28 cellular contexts compared by ENCODE assay signal in the genomic region with DNA sequence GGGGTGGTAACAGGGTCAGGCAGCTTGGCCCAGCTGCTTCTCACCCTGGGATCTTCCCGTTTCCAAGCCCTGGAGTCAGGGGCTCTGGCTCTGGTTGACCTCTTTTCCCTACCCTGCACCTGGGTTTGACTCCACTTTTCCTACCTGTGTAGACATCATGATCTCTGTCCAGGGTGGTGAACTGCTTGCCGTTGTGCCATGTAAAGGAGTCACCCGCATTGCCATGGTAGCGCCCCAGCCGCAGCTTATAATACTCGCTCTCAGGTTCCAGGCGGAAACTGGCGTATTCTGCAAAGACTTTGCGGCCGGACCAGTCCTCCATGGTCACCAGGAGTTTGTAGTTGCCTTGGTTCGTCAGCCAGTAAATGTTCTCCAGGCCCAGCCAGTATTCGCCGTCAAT. TPM values are rescaled to one million over a fixed set of nuclear protein-coding genes. Genes with fewer than 3 reads are reported as not detected.
"Had no signal": no experiment of that assay in that cellular context is flagged by ENCODE, and none has a peak within 500 bp of the region (broad histone marks: within the 10 kb centered on the region; RNA-seq: fewer than 3 reads in every experiment).

No MANE protein-coding gene starts in this region.

- FAIRE-seq: bronchial epithelial cell had no signal

- ATAC-seq: activated naive CD4-positive, alpha-beta T cell treated with anti-CD3 and anti-CD28 coated beads, Interleukin-2, amount 50 U/mL, for 72 hours; activated T-cell treated with anti-CD3 and anti-CD28 coated beads, Interleukin-2, amount 50 U/mL, for 4 hours; Panc1; Right ventricle myocardium inferior had no signal

- H3K4me3 ChIP-seq: SK-N-MC had no signal

- H3K27ac ChIP-seq: KMS-11, SK-N-MC, VCaP had no signal

- DNase-seq: activated CD4-positive, alpha-beta memory T cell treated with anti-CD3 and anti-CD28 coated beads for 36 hours; activated CD4-positive, alpha-beta T cell treated with anti-CD3 and anti-CD28 coated beads, Interleukin-2, amount 10 ng/mL, durations not matched to agents 7 days and 5 days; activated CD4-positive, CD25-positive, alpha-beta regulatory T cell; activated CD8-positive, alpha-beta memory T cell treated with anti-CD3 and anti-CD28 coated beads for 24 hours; activated effector memory CD4-positive, alpha-beta T cell treated with anti-CD3 and anti-CD28 coated beads, Interleukin-2, amount 50 U/mL, for 16 hours; activated naive CD4-positive, alpha-beta T cell treated with Interleukin-2 at 50 U/mL for 16 hours; activated T-cell treated with anti-CD3 and anti-CD28 coated beads, Interleukin-2, amount 50 U/mL, for 4 hours; anterior cingulate cortex; MM.1S; NCI-H1105; NCI-H1436; NCI-H1694 treated with DMSO at 0.1 percent for 48 hours; NCI-H2029 treated with DMSO at 0.1 percent for 48 hours; NCI-H345; NCI-H510A treated with DMSO at 0.1 percent for 48 hours; NCI-H69; NK-92 treated with Interleukin-12 subunit alpha and Interleukin-12 subunit beta, amount 100 ng/mL, for 24 hours; OCI-M1; RPMI8226; T-helper 1 cell had no signal

RNA-seq across cellular contexts. Expression of gene ANGPTL2, which starts 30.9 kb away (rescaled TPM):
- total RNA-seq: activated CD4-positive, alpha-beta memory T cell treated with anti-CD3 and anti-CD28 coated beads for 36 hours; activated CD4-positive, alpha-beta T cell treated with anti-CD3 and anti-CD28 coated beads, Interleukin-2, amount 10 ng/mL, durations not matched to agents 7 days and 5 days; activated naive CD4-positive, alpha-beta T cell treated with anti-CD3 and anti-CD28 coated beads, Interleukin-2, amount 50 U/mL, for 72 hours; T-helper 2 cell treated with Interferon-gamma antibody and Interleukin-4, amounts not matched to agents 100 ng/mL and 5 ng/mL, for 36 hours had no signal
